ENCODE assay signal across 1 cellular context in genomic region chrX:1593286-1594271, GRCh38.
TF ChIP-seq lines count a peak whose summit lies in the region.

No MANE protein-coding gene starts in this region.

TF ChIP-seq in K562, 482 proteins besides CTCF, POLR2A, EP300 and RAD21:
- peak; percentile 31; the same call in 1 of the 2 replicates for TF ChIP-seq RBFOX2 (IDR thresholded peaks at IDR 0.05; ENCODE audit: low read depth, low read length)
- TF ChIP-seq CCAR2 (IDR thresholded peaks at IDR 0.05; ENCODE audit: low read depth, low read length) = no peak
- no peak for TF ChIP-seq CC2D1A (IDR thresholded peaks at IDR 0.05)
- TF ChIP-seq POLR2G (IDR thresholded peaks at IDR 0.05; ENCODE audit: low read depth, low read length) = peak; percentile 32; the same call in 1 of the 2 replicates
- TF ChIP-seq UBTF (IDR thresholded peaks at IDR 0.05; ENCODE audit: borderline replicate concordance in 1 of 2, low read depth in 2 of 2, low read length in 2 of 2) = no peak
- no peak for TF ChIP-seq NCOA6 (IDR thresholded peaks at IDR 0.05)
- TF ChIP-seq ZNF75A (CRISPR knock-in tag; IDR thresholded peaks at IDR 0.05) = no peak
- no peak for TF ChIP-seq JUNB (CRISPR knock-in tag; conservative IDR thresholded peaks at IDR 0.05)
- no peak for TF ChIP-seq CREB3L1 (IDR thresholded peaks at IDR 0.05; ENCODE audit: borderline replicate concordance, low read depth)
- TF ChIP-seq HMG20A (CRISPR knock-in tag; conservative IDR thresholded peaks at IDR 0.05) = no peak
- no peak for TF ChIP-seq ZNF184 (CRISPR knock-in tag; IDR thresholded peaks at IDR 0.05)
- TF ChIP-seq CBX3 (IDR thresholded peaks at IDR 0.05; ENCODE audit: borderline replicate concordance in 1 of 2, low read length in 2 of 2) = no peak
